ENCODE assay signal across 8 cellular contexts in genomic region chr7:74657692-74658170, GRCh38. TPM values are rescaled to one million over a fixed set of nuclear protein-coding genes. Genes with fewer than 3 reads are reported as not detected.
DNase-seq lines count a peak whose midpoint lies in the region; ATAC-seq, FAIRE-seq and TF ChIP-seq lines count a peak whose summit lies in the region.

GTF2I (plus strand) TSS chr7:74657718; CDS start chr7:74689129, 31,411 bp downstream.

- H3K9me3 ChIP-seq in CD4-positive, alpha-beta T cell (ENCODE audit: control insufficient read depth, low read length) = no peaks in the 10 kb centered on the region
- no peaks in the 10 kb centered on the region for H3K9me3 ChIP-seq in parathyroid adenoma (ENCODE audit: control insufficient read depth, low read length)

- CTCF ChIA-PET in CD4-positive, alpha-beta T cell (lab: Charles Lee) = no interaction called here

- H3K4me1 Mint-ChIP-seq in CD4-positive, alpha-beta T cell (ENCODE audit: low read depth) = peaks cover 49% of the 10 kb centered on the region
- H3K4me1 Mint-ChIP-seq in activated T-cell treated with anti-CD3 and anti-CD28 coated beads, Interleukin-2, amount 50 U/mL, for 24 hours (ENCODE audit: low read depth) = peaks cover 59% of the 10 kb centered on the region

- intact Hi-C loops in CD4-positive, alpha-beta T cell (cut with DNase I, micrococcal nuclease) = loop anchor here (2.0 to 10.0 kb wide), 5 partner anchors 15 to 483 kb away; partner anchors contain the start of genes EIF4H (in 1 of the 2), GTF2IRD1 (in 1 of the 2) and RFC2 (in 1 of the 2)

- H3K4me1 ChIP-seq in parathyroid adenoma = peaks cover 23% of the 10 kb centered on the region

- H3K9me3 Mint-ChIP-seq in CD4-positive, alpha-beta T cell = no peaks in the 10 kb centered on the region
- H3K9me3 Mint-ChIP-seq in activated T-cell treated with anti-CD3 and anti-CD28 coated beads, Interleukin-2, amount 50 U/mL, for 24 hours = no peaks in the 10 kb centered on the region

- H3K27me3 ChIP-seq in CD4-positive, alpha-beta T cell (ENCODE audit: control insufficient read depth, insufficient read depth, low read length) = no peaks in the 10 kb centered on the region
- no peaks in the 10 kb centered on the region for H3K27me3 ChIP-seq in parathyroid adenoma (ENCODE audit: control insufficient read depth, insufficient read depth, low read length)

- peak; percentile 37 for ATAC-seq in CD4-positive, alpha-beta T cell (ENCODE audit: poor library complexity)
- ATAC-seq in GM19467 (IDR thresholded peaks at IDR 0.05; ENCODE audit: unreplicated experiment) (peak; percentile 5), HG03558 (IDR thresholded peaks at IDR 0.05; ENCODE audit: extremely low read depth, unreplicated experiment) (peak; percentile 2)

- peak within 1 kb of the TSS; percentile 72 for H3K27ac ChIP-seq in CD4-positive, alpha-beta T cell (ENCODE audit: low read depth, low read length)
- peak within 1 kb of the TSS; percentile 96 for H3K27ac ChIP-seq in parathyroid adenoma

- no peak for FAIRE-seq in HTR-8/SVneo (lab: Jason Lieb, UNC)

- POLR2A ChIA-PET in CD4-positive, alpha-beta T cell (lab: Charles Lee) = interaction anchor here (0.6 to 2.1 kb wide), 8 partner anchors 13 to 1661 kb away, joined by 3 to 11 read pairs (median 3); no protein-coding TSS in a partner anchor

- peak within 1 kb of the TSS; percentile 88 for H3K9ac ChIP-seq in parathyroid adenoma

- no peak for TF ChIP-seq CTCF in CD4-positive, alpha-beta T cell (IDR thresholded peaks at IDR 0.05)
- no peak for TF ChIP-seq CTCF in parathyroid adenoma (IDR thresholded peaks at IDR 0.05)

- peaks cover 40% of the 10 kb centered on the region for H3K79me2 ChIP-seq in parathyroid adenoma

- peak within 1 kb of the TSS; percentile 89 for H3K4me3 Mint-ChIP-seq in CD4-positive, alpha-beta T cell
- H3K4me3 Mint-ChIP-seq in activated T-cell treated with anti-CD3 and anti-CD28 coated beads, Interleukin-2, amount 50 U/mL, for 24 hours = peak within 1 kb of the TSS; percentile 86

- no peaks in the 10 kb centered on the region for H3K27me3 Mint-ChIP-seq in CD4-positive, alpha-beta T cell
- H3K27me3 Mint-ChIP-seq in activated T-cell treated with anti-CD3 and anti-CD28 coated beads, Interleukin-2, amount 50 U/mL, for 24 hours = no peaks in the 10 kb centered on the region

- peaks cover 26% of the 10 kb centered on the region for H3K36me3 Mint-ChIP-seq in CD4-positive, alpha-beta T cell (ENCODE audit: low read depth)
- H3K36me3 Mint-ChIP-seq in activated T-cell treated with anti-CD3 and anti-CD28 coated beads, Interleukin-2, amount 50 U/mL, for 24 hours (ENCODE audit: low read depth) = peaks cover 39% of the 10 kb centered on the region

- peak within 1 kb of the TSS; percentile 96 for H2AFZ ChIP-seq in parathyroid adenoma

- peak within 1 kb of the TSS; percentile 84 for H3K27ac Mint-ChIP-seq in CD4-positive, alpha-beta T cell
- peak within 1 kb of the TSS; percentile 95 for H3K27ac Mint-ChIP-seq in activated T-cell treated with anti-CD3 and anti-CD28 coated beads, Interleukin-2, amount 50 U/mL, for 24 hours

- no peaks in the 10 kb centered on the region for H3K36me3 ChIP-seq in parathyroid adenoma (ENCODE audit: control insufficient read depth, insufficient read depth, low read length)

- peak within 1 kb of the TSS; percentile 90 for H3K4me2 ChIP-seq in parathyroid adenoma (ENCODE audit: low read length)

- peak within 1 kb of the TSS; percentile 80 for H3K4me3 ChIP-seq in parathyroid adenoma (ENCODE audit: low read depth, low read length)

- peak in 1 of 10 experiments; percentile 5 for DNase-seq in CD4-positive, alpha-beta T cell
- DNase-seq in activated T-cell treated with anti-CD3 and anti-CD28 coated beads, Interleukin-2, amount 50 U/mL, for 24 hours = no peak
- DNase-seq in germinal center (ENCODE audit: low spot score) (peak; percentile 63), iPS-NIHi11 (ENCODE audit: low spot score) (no peak), HTR-8/SVneo (ENCODE audit: insufficient read length, low spot score) (no peak)

RNA-seq across cellular contexts. Expression of gene GTF2I, which starts in this region (rescaled TPM):
- total RNA-seq in CD4-positive, alpha-beta T cell = 100 to 1,000 TPM; 105 to 109 TPM
